ENCODE assay signal across 10 cellular contexts in genomic region chr17:30363715-30364202, GRCh38. TPM values are rescaled to one million over a fixed set of nuclear protein-coding genes. Genes with fewer than 3 reads are reported as not detected.
DNase-seq lines count a peak whose midpoint lies in the region; ATAC-seq, FAIRE-seq and TF ChIP-seq lines count a peak whose summit lies in the region.
"Had no signal": no experiment of that assay in that cellular context is flagged by ENCODE, and none has a peak within 500 bp of the region (broad histone marks: within the 10 kb centered on the region; RNA-seq: fewer than 3 reads in every experiment).

No MANE protein-coding gene starts in this region.

- H3K4me2 ChIP-seq in mesendoderm (ENCODE audit: low read length) = no peak overlapping the region

- H2BK120ac ChIP-seq in mesendoderm (ENCODE audit: low read depth, low read length) = no peak overlapping the region

- in situ Hi-C loops in brain microvascular endothelial cell (cut with HindIII; ENCODE audit: low pct_ligation_motif_present, low sequenced_read_pairs) = no loop called here

- H3K4me1 ChIP-seq in pancreas (peaks cover 0 to 4% (median 2%) of the 10 kb centered on the region in 3 donors), mesendoderm (ENCODE audit: control insufficient read depth, low read depth, low read length) (peaks cover 1% of the 10 kb centered on the region)
- H3K4me1 ChIP-seq: adrenal gland had no signal

- H3K4me3 ChIP-seq in pancreas (no peak overlapping the region), brain microvascular endothelial cell (ENCODE audit: low read depth, low read length) (no peak overlapping the region), mesendoderm (ENCODE audit: low read length) (no peak overlapping the region)
- H3K4me3 ChIP-seq: adrenal gland, thoracic aorta had no signal

- H2AK5ac ChIP-seq in mesendoderm (ENCODE audit: low read length) = no peak overlapping the region

- H3K18ac ChIP-seq in mesendoderm (ENCODE audit: low read length) = no peak overlapping the region

- H3K27me3 ChIP-seq in pancreas (no peaks in the 10 kb centered on the region), brain microvascular endothelial cell (replicated peaks) (no peaks in the 10 kb centered on the region), mesendoderm (ENCODE audit: insufficient read depth, low read length, poor library complexity) (no peaks in the 10 kb centered on the region)
- H3K27me3 ChIP-seq: adrenal gland had no signal

- no peaks in the 10 kb centered on the region for H3K36me3 ChIP-seq in pancreas
- no peaks in the 10 kb centered on the region for H3K36me3 ChIP-seq in brain microvascular endothelial cell (replicated peaks)
- H3K36me3 ChIP-seq in mesendoderm (ENCODE audit: control insufficient read depth, insufficient read depth, low read length) = no peaks in the 10 kb centered on the region
- H3K36me3 ChIP-seq: adrenal gland, thoracic aorta had no signal

- H3K36me3 Mint-ChIP-seq in activated naive CD4-positive, alpha-beta T cell treated with anti-CD3 and anti-CD28 coated beads, Interleukin-2, amount 10 ng/mL, durations not matched to agents 7 days and 5 days = peaks cover 2% of the 10 kb centered on the region

- no peak overlapping the region for H3K4ac ChIP-seq in mesendoderm (ENCODE audit: low read depth, low read length)

- TF ChIP-seq CTCF in pancreas (IDR thresholded peaks at IDR 0.05) (no peak), brain microvascular endothelial cell (IDR thresholded peaks at IDR 0.05; ENCODE audit: low read depth, low read length, missing control alignments) (no peak)

- no peaks in the 10 kb centered on the region for H3K79me2 ChIP-seq in mesendoderm (ENCODE audit: control insufficient read depth, insufficient read depth, low read length)

- H4K5ac ChIP-seq in mesendoderm (ENCODE audit: low read length) = no peak overlapping the region

- FAIRE-seq in pancreas (lab: Jason Lieb, UNC) = no peak

- no peaks in the 10 kb centered on the region for H3K9me3 ChIP-seq in pancreas
- H3K9me3 ChIP-seq: adrenal gland had no signal

- intact Hi-C loops in pancreas (cut with DNase I) = no loop called here

- no peak overlapping the region for H4K8ac ChIP-seq in mesendoderm (ENCODE audit: low read depth, low read length)

- no peak overlapping the region for H3K23ac ChIP-seq in mesendoderm (ENCODE audit: low read length)

- peak overlapping the region; percentile 17 for H3K4me3 Mint-ChIP-seq in activated naive CD4-positive, alpha-beta T cell treated with anti-CD3 and anti-CD28 coated beads, Interleukin-2, amount 10 ng/mL, durations not matched to agents 7 days and 5 days

- CTCF ChIA-PET in activated naive CD4-positive, alpha-beta T cell treated with anti-CD3 and anti-CD28 coated beads, Interleukin-2, amount 10 ng/mL, durations not matched to agents 7 days and 5 days (lab: Charles Lee) = interaction anchor here (0.6 to 0.7 kb wide), 2 partner anchors 13 to 27 kb away, joined by 3 read pairs; no protein-coding TSS in a partner anchor

- H3K27me3 Mint-ChIP-seq in activated naive CD4-positive, alpha-beta T cell treated with anti-CD3 and anti-CD28 coated beads, Interleukin-2, amount 10 ng/mL, durations not matched to agents 7 days and 5 days = no peaks in the 10 kb centered on the region

- H3K27ac ChIP-seq in pancreas (no peak overlapping the region), brain microvascular endothelial cell (no peak overlapping the region), mesendoderm (ENCODE audit: low read depth, low read length) (no peak overlapping the region)
- H3K27ac ChIP-seq: adrenal gland, thoracic aorta had no signal

- H3K4me1 Mint-ChIP-seq in activated naive CD4-positive, alpha-beta T cell treated with anti-CD3 and anti-CD28 coated beads, Interleukin-2, amount 10 ng/mL, durations not matched to agents 7 days and 5 days = peaks cover 21% of the 10 kb centered on the region

- no peak overlapping the region for H2BK15ac ChIP-seq in mesendoderm (replicated peaks; ENCODE audit: low read depth)

- no peaks in the 10 kb centered on the region for H3K79me1 ChIP-seq in mesendoderm (ENCODE audit: low read length)

- H3K9me3 Mint-ChIP-seq in activated naive CD4-positive, alpha-beta T cell treated with anti-CD3 and anti-CD28 coated beads, Interleukin-2, amount 10 ng/mL, durations not matched to agents 7 days and 5 days = peaks cover 12% of the 10 kb centered on the region

- ATAC-seq in GM18861 (IDR thresholded peaks at IDR 0.05; ENCODE audit: unreplicated experiment) (peak; percentile 81), HG03025 (IDR thresholded peaks at IDR 0.05; ENCODE audit: low FRiP score, unreplicated experiment) (peak; percentile 68), pancreas (peak in 3 of 4 donors; percentile 45 to 82 (median 48))

- no peak overlapping the region for H2BK5ac ChIP-seq in mesendoderm (ENCODE audit: low read length)

- H3K9ac ChIP-seq in mesendoderm (ENCODE audit: low read length) = no peak overlapping the region

- no peak overlapping the region for H3K56ac ChIP-seq in mesendoderm (ENCODE audit: low read length)

- WGBS in pancreas, 2 donors = 78 to 79% methylated on average over 1 of the region's 1 CpG
- no CpG with 5 or more reads among the region's 1 CpG for WGBS in mesendoderm (ENCODE audit: extremely low coverage, insufficient coverage, low lambda C conversion rate)

- peak overlapping the region; percentile 92 for H3K27ac Mint-ChIP-seq in activated naive CD4-positive, alpha-beta T cell treated with anti-CD3 and anti-CD28 coated beads, Interleukin-2, amount 10 ng/mL, durations not matched to agents 7 days and 5 days

- DNase-seq in RKO (ENCODE audit: low spot score) (peak; percentile 36), pancreas (no peak), brain microvascular endothelial cell (no peak), mesendoderm (no peak), ecto neural progenitor cell (ENCODE audit: low spot score) (no peak)
- peak; percentile 79 for DNase-seq in activated naive CD4-positive, alpha-beta T cell treated with anti-CD3 and anti-CD28 coated beads, Interleukin-2, amount 10 ng/mL, durations not matched to agents 7 days and 5 days

RNA-seq across cellular contexts. Expression of gene CPD, which starts 15.0 kb away (rescaled TPM):
- total RNA-seq in pancreas = 10 to 100 TPM; 31.9 to 48.4 (median 33.6) TPM
- polyA plus RNA-seq in pancreas = 10 to 100 TPM in 1 of 2 donors, 1 to 10 TPM in 1; 4.6 to 12.9 TPM
- 17.9 TPM for polyA plus RNA-seq in mesendoderm (2013, experiment 1 of 2)
- 16.7 TPM for polyA plus RNA-seq in mesendoderm (2013, experiment 2 of 2)

RNA-seq across cellular contexts. Expression of gene TMIGD1, which starts 29.9 kb away (rescaled TPM):
- not detected for total RNA-seq in pancreas
- not detected for polyA plus RNA-seq in pancreas
- not detected for polyA plus RNA-seq in mesendoderm (2013, experiment 1 of 2)
- not detected for polyA plus RNA-seq in mesendoderm (2013, experiment 2 of 2)
- total RNA-seq: adrenal gland, thoracic aorta had no signal
- polyA plus RNA-seq: adrenal gland had no signal

Comparison
In these comparisons a context has a peak if more than half of its experiments do, and no peak if none do; other contexts are left out.
1. DNase-seq: peak in RKO (single experiment) and activated naive CD4-positive, alpha-beta T cell treated with anti-CD3 and anti-CD28 coated beads, Interleukin-2, amount 10 ng/mL, durations not matched to agents 7 days and 5 days (single experiment); none in pancreas (0 of 6), brain microvascular endothelial cell (single experiment), mesendoderm (single experiment) and ecto neural progenitor cell (single experiment).
2. Peak in every context shown above with its lines, with median percentiles within 50 percentile points of each other: ATAC-seq.